In the genomic region with DNA sequence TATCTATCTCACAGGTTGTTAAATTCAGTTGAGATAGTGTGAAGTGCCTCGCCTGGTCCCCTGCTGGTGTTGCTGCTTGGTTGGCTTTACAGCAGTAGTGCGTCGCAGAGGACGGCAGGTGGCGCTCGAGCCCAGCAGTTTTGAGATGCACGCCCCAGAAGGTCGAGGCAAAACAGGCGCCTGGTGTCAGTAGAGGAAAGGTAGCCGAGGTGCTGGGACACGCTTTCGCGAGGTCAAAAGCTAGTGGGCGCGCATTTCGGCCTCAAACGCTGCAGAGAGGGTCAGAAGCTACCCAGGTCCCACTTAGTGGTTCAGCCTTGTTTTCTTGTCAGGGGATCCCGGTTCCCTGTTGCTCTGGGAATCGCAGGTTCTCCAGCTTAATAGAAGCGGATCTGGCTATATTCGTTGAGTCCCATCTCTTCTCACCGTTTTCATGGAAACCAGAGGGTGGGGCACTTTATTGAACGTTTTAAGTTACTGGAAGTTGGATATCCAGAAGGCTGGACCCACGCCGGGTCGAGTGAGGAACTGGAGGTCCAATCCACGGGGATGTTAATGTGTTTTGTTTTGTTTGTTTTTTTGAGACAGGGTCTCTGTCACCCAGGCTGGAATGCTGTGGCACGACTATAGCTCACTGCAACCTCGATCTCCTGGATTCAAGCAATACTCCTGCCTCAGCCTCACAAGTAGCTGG, we compare ENCODE assay signal across 8 cellular contexts. TPM values are rescaled to one million over a fixed set of nuclear protein-coding genes. Genes with fewer than 3 reads are reported as not detected.
DNase-seq lines count a peak whose midpoint lies in the region; ATAC-seq and TF ChIP-seq lines count a peak whose summit lies in the region.

No MANE protein-coding gene starts in this region.

- peaks cover 22% of the 10 kb centered on the region for H3K4me1 ChIP-seq in lower lobe of right lung

- intact Hi-C loops in lower lobe of right lung (cut with DNase I): no loop called here

- no peaks in the 10 kb centered on the region for H3K27me3 ChIP-seq in lower lobe of right lung (ENCODE audit: low read depth)

- peak; percentile 66 for ATAC-seq in GM19025 (IDR thresholded peaks at IDR 0.05; ENCODE audit: low read depth, unreplicated experiment)
- peak; percentile 84 for ATAC-seq in HG03565 (IDR thresholded peaks at IDR 0.05; ENCODE audit: unreplicated experiment)
- ATAC-seq in lower lobe of right lung: peak; percentile 95

- H3K36me3 ChIP-seq in lower lobe of right lung: no peaks in the 10 kb centered on the region

- DNase-seq in AG08395 (ENCODE audit: low spot score): peak; percentile 88
- DNase-seq in NCI-H748 (lab: John Stamatoyannopoulos, UW; ENCODE audit: unreplicated experiment): peak; percentile 80
- DNase-seq in activated CD4-positive, alpha-beta T cell treated with anti-CD3 and anti-CD28 coated beads, Interleukin-2, amount 50 U/mL, for 24 hours (ENCODE audit: low read depth in 1 of 2, low spot score in 1 of 2): peak; percentile 80 to 86
- DNase-seq in dermis blood vessel endothelial cell: peak; percentile 90
- peak; percentile 90 for DNase-seq in lower lobe of right lung
- DNase-seq in stimulated activated CD8-positive, alpha-beta memory T cell treated with anti-CD3 and anti-CD28 coated beads, Interleukin-12 subunit alpha, Interleukin-12 subunit beta, amount 100 ng/mL, for 1 hour (ENCODE audit: low read depth): peak; percentile 85

- no peak overlapping the region for H3K27ac ChIP-seq in lower lobe of right lung

- peak overlapping the region; percentile 17 for H3K4me3 ChIP-seq in lower lobe of right lung

- H3K9me3 ChIP-seq in lower lobe of right lung: no peaks in the 10 kb centered on the region

- TF ChIP-seq CTCF in lower lobe of right lung (IDR thresholded peaks at IDR 0.05): peak; percentile 97

RNA-seq across cellular contexts. Expression of a gene that starts 10.3 kb away (rescaled TPM):
- 20.2 and 26.5 TPM in 2 replicates for total RNA-seq in dermis blood vessel endothelial cell
- 25.7 TPM for total RNA-seq in lower lobe of right lung
